8 cellular contexts compared by ENCODE assay signal in the genomic region with DNA sequence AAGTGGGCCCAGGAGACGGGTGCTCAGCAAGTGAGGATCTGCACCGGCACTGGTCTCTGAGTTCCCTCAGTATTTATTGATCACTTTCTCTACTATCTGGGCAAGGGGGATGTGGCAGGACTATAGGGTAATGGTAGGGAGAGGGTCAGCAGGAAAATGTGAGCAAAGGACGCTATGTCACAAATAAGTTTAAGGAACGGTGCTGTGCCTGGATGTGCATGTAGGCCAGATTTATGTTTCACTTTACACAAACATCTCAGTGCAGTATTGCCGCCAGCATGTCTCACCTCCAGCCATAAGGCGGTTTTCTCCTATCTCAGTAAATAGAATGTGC. TPM values are rescaled to one million over a fixed set of nuclear protein-coding genes. Genes with fewer than 3 reads are reported as not detected.
DNase-seq lines count a peak whose midpoint lies in the region; ATAC-seq and TF ChIP-seq lines count a peak whose summit lies in the region.
"Not testable (repeated sequence)": the region's sequence is repeated elsewhere in the genome, so short reads cannot be mapped to it uniquely, and the experiment has no call there.

No MANE protein-coding gene starts in this region.

- H3K27ac Mint-ChIP-seq in T-helper 17 cell (peak overlapping the region; percentile 94), nephron (peak overlapping the region; percentile 99 to 100 (median 99))
- peak overlapping the region; percentile 14 for H3K27ac Mint-ChIP-seq in activated naive CD4-positive, alpha-beta T cell treated with anti-CD3 and anti-CD28 coated beads for 36 hours
- peak overlapping the region; percentile 96 for H3K27ac Mint-ChIP-seq in dendritic cell treated with granulocyte-macrophage colony-stimulating factor and Interleukin-4, amounts not matched to agents 40 ng/mL and 50 ng/mL, for 4 days
- peak overlapping the region; percentile 92 for H3K27ac Mint-ChIP-seq in stimulated activated naive CD8-positive, alpha-beta T cell treated with anti-CD3 and anti-CD28 coated beads, Interleukin-15, Interleukin-2, amounts not matched to agents 100 ng/mL and 50 ng/mL, for 24 hours

- intact Hi-C loops in activated naive CD4-positive, alpha-beta T cell treated with anti-CD3 and anti-CD28 coated beads for 36 hours (cut with micrococcal nuclease): not testable (repeated sequence)
- intact Hi-C loops in dendritic cell treated with granulocyte-macrophage colony-stimulating factor and Interleukin-4, amounts not matched to agents 40 ng/mL and 50 ng/mL, for 4 days (cut with micrococcal nuclease): loop anchor here (2.0 kb wide), 1 partner anchor 15 kb away; a partner anchor contains a TSS

- H3K4me2 ChIP-seq in BLaER1 treated with 17β-estradiol and CSF1 and Interleukin-3, amounts not matched to agents 10 nM and 100 nM: peak overlapping the region; percentile 55 to 90 (median 82)

- peaks cover 0 to 24% (median 0%) of the 10 kb centered on the region in 11 experiments; a peak in 5 of 22 replicates for H3K36me3 ChIP-seq in BLaER1 treated with 17β-estradiol and CSF1 and Interleukin-3, amounts not matched to agents 10 nM and 100 nM
- H3K36me3 ChIP-seq in HUES6 (ENCODE audit: control insufficient read depth, insufficient read depth, low read length); iPS-20b (ENCODE audit: insufficient read depth, low read depth, low read length): not testable (repeated sequence)

- H3K9ac ChIP-seq in BLaER1 treated with 17β-estradiol and CSF1 and Interleukin-3, amounts not matched to agents 10 nM and 100 nM: peak overlapping the region in 9 of 11 experiments; percentile 71 to 81 (median 79); a peak in 10 of 22 replicates
- H3K9ac ChIP-seq in HUES6 (ENCODE audit: low read length): peak overlapping the region; percentile 84
- peak overlapping the region; percentile 94; the same call in 1 of the 2 replicates for H3K9ac ChIP-seq in iPS-20b (ENCODE audit: low read depth, low read length)

- not testable (repeated sequence) for H3K4me1 Mint-ChIP-seq in T-helper 17 cell
- peaks cover 20% of the 10 kb centered on the region for H3K4me1 Mint-ChIP-seq in activated naive CD4-positive, alpha-beta T cell treated with anti-CD3 and anti-CD28 coated beads for 36 hours (ENCODE audit: low read depth)
- H3K4me1 Mint-ChIP-seq in dendritic cell treated with granulocyte-macrophage colony-stimulating factor and Interleukin-4, amounts not matched to agents 40 ng/mL and 50 ng/mL, for 4 days (ENCODE audit: low read depth): peaks cover 32% of the 10 kb centered on the region
- peaks cover 27% of the 10 kb centered on the region for H3K4me1 Mint-ChIP-seq in nephron
- H3K4me1 Mint-ChIP-seq in stimulated activated naive CD8-positive, alpha-beta T cell treated with anti-CD3 and anti-CD28 coated beads, Interleukin-15, Interleukin-2, amounts not matched to agents 100 ng/mL and 50 ng/mL, for 24 hours (ENCODE audit: low read depth): peaks cover 33% of the 10 kb centered on the region

- H3K27me3 ChIP-seq in BLaER1 treated with 17β-estradiol and CSF1 and Interleukin-3, amounts not matched to agents 10 nM and 100 nM; HUES6 (ENCODE audit: control insufficient read depth, insufficient read depth, low read length); iPS-20b (ENCODE audit: insufficient read depth, low read length): not testable (repeated sequence)

- ATAC-seq in T-helper 17 cell: not testable (repeated sequence)

- CTCF ChIA-PET in activated naive CD4-positive, alpha-beta T cell treated with anti-CD3 and anti-CD28 coated beads for 36 hours (lab: Charles Lee): not testable (repeated sequence)

- not testable (repeated sequence) for H3K4me3 Mint-ChIP-seq in T-helper 17 cell; dendritic cell treated with granulocyte-macrophage colony-stimulating factor and Interleukin-4, amounts not matched to agents 40 ng/mL and 50 ng/mL, for 4 days; stimulated activated naive CD8-positive, alpha-beta T cell treated with anti-CD3 and anti-CD28 coated beads, Interleukin-15, Interleukin-2, amounts not matched to agents 100 ng/mL and 50 ng/mL, for 24 hours
- peak overlapping the region; percentile 93 for H3K4me3 Mint-ChIP-seq in activated naive CD4-positive, alpha-beta T cell treated with anti-CD3 and anti-CD28 coated beads for 36 hours
- H3K4me3 Mint-ChIP-seq in nephron: peak overlapping the region; percentile 91 to 95 (median 93)

- H3K4me3 ChIP-seq in BLaER1 treated with 17β-estradiol and CSF1 and Interleukin-3, amounts not matched to agents 10 nM and 100 nM: peak overlapping the region in 1 of 10 experiments; percentile 68; a peak in 3 of 20 replicates
- peak overlapping the region; percentile 27; the same call in 1 of the 2 replicates for H3K4me3 ChIP-seq in HUES6 (ENCODE audit: low read depth, low read length)
- peak overlapping the region; percentile 84; the same call in 1 of the 2 replicates for H3K4me3 ChIP-seq in iPS-20b (ENCODE audit: low read length)

- H3K36me3 Mint-ChIP-seq in T-helper 17 cell (ENCODE audit: low read depth); activated naive CD4-positive, alpha-beta T cell treated with anti-CD3 and anti-CD28 coated beads for 36 hours (ENCODE audit: low read depth); stimulated activated naive CD8-positive, alpha-beta T cell treated with anti-CD3 and anti-CD28 coated beads, Interleukin-15, Interleukin-2, amounts not matched to agents 100 ng/mL and 50 ng/mL, for 24 hours (ENCODE audit: low read depth): not testable (repeated sequence)
- H3K36me3 Mint-ChIP-seq in dendritic cell treated with granulocyte-macrophage colony-stimulating factor and Interleukin-4, amounts not matched to agents 40 ng/mL and 50 ng/mL, for 4 days (ENCODE audit: low read depth): peaks cover 38% of the 10 kb centered on the region
- H3K36me3 Mint-ChIP-seq in nephron (ENCODE audit: low read depth): peaks cover 19% of the 10 kb centered on the region

- H3K9me3 ChIP-seq in BLaER1 treated with 17β-estradiol and CSF1 and Interleukin-3, amounts not matched to agents 10 nM and 100 nM (replicated peaks in 1 of 11): peaks cover 2 to 18% (median 7%) of the 10 kb centered on the region in 11 experiments; a peak in 13 of 22 replicates
- H3K9me3 ChIP-seq in HUES6 (ENCODE audit: control insufficient read depth, insufficient read depth, low read depth, low read length); T-helper 17 cell (ENCODE audit: control insufficient read depth, low read length, poor library complexity, severe bottlenecking); iPS-20b (ENCODE audit: insufficient read depth, low read depth, low read length): not testable (repeated sequence)

- not testable (repeated sequence) for DNase-seq in T-helper 17 cell; activated naive CD4-positive, alpha-beta T cell treated with anti-CD3 and anti-CD28 coated beads for 36 hours

- peak overlapping the region in 6 of 11 experiments; percentile 63 to 80 (median 71); a peak in 3 of 22 replicates for H3K27ac ChIP-seq in BLaER1 treated with 17β-estradiol and CSF1 and Interleukin-3, amounts not matched to agents 10 nM and 100 nM
- H3K27ac ChIP-seq in HUES6 (ENCODE audit: low read depth, low read length): peak overlapping the region; percentile 30; the same call in 1 of the 2 replicates
- H3K27ac ChIP-seq in iPS-20b (ENCODE audit: low read length): not testable (repeated sequence)

- TF ChIP-seq CTCF in nephron (IDR thresholded peaks at IDR 0.05; ENCODE audit: unreplicated experiment in 3 of 3): not testable (repeated sequence)

- H3K4me1 ChIP-seq in BLaER1 treated with 17β-estradiol and CSF1 and Interleukin-3, amounts not matched to agents 10 nM and 100 nM: peaks cover 20 to 38% (median 29%) of the 10 kb centered on the region in 10 experiments
- H3K4me1 ChIP-seq in HUES6 (ENCODE audit: control insufficient read depth, insufficient read depth, low read length): peaks cover 17% of the 10 kb centered on the region
- H3K4me1 ChIP-seq in iPS-20b (ENCODE audit: insufficient read depth, low read length): not testable (repeated sequence)

- H3K9me3 Mint-ChIP-seq in activated naive CD4-positive, alpha-beta T cell treated with anti-CD3 and anti-CD28 coated beads for 36 hours; dendritic cell treated with granulocyte-macrophage colony-stimulating factor and Interleukin-4, amounts not matched to agents 40 ng/mL and 50 ng/mL, for 4 days; nephron; stimulated activated naive CD8-positive, alpha-beta T cell treated with anti-CD3 and anti-CD28 coated beads, Interleukin-15, Interleukin-2, amounts not matched to agents 100 ng/mL and 50 ng/mL, for 24 hours: not testable (repeated sequence)

- not testable (repeated sequence) for H4K20me1 ChIP-seq in BLaER1 treated with 17β-estradiol and CSF1 and Interleukin-3, amounts not matched to agents 10 nM and 100 nM

- H3K27me3 Mint-ChIP-seq in T-helper 17 cell; activated naive CD4-positive, alpha-beta T cell treated with anti-CD3 and anti-CD28 coated beads for 36 hours (ENCODE audit: low read depth); dendritic cell treated with granulocyte-macrophage colony-stimulating factor and Interleukin-4, amounts not matched to agents 40 ng/mL and 50 ng/mL, for 4 days; nephron (ENCODE audit: low read depth); stimulated activated naive CD8-positive, alpha-beta T cell treated with anti-CD3 and anti-CD28 coated beads, Interleukin-15, Interleukin-2, amounts not matched to agents 100 ng/mL and 50 ng/mL, for 24 hours: not testable (repeated sequence)

RNA-seq across cellular contexts. Expression of a gene that starts 15.6 kb away (rescaled TPM):
- total RNA-seq in T-helper 17 cell: 10 to 100 TPM in 1 of 2 donors, 1 to 10 TPM in 1; 3.9 to 12.0 TPM
- 1 to 10 TPM; 2.0 to 3.5 TPM for total RNA-seq in activated naive CD4-positive, alpha-beta T cell treated with anti-CD3 and anti-CD28 coated beads for 36 hours

RNA-seq across cellular contexts. Expression of a gene that starts 34.7 kb away (rescaled TPM):
- 10 to 100 TPM; 33.5 to 34.4 TPM for total RNA-seq in T-helper 17 cell
- 10 to 100 TPM; 17.5 to 19.8 TPM for total RNA-seq in activated naive CD4-positive, alpha-beta T cell treated with anti-CD3 and anti-CD28 coated beads for 36 hours

RNA-seq across cellular contexts. Expression of a gene that starts 43.6 kb away (rescaled TPM):
- 100 to 1,000 TPM; 202 to 207 TPM for total RNA-seq in T-helper 17 cell
- total RNA-seq in activated naive CD4-positive, alpha-beta T cell treated with anti-CD3 and anti-CD28 coated beads for 36 hours: 100 to 1,000 TPM; 287 to 298 TPM

RNA-seq across cellular contexts. Expression of a gene that starts 51.0 kb away (rescaled TPM):
- total RNA-seq in T-helper 17 cell: 10 to 100 TPM; 42.3 to 55.2 TPM
- total RNA-seq in activated naive CD4-positive, alpha-beta T cell treated with anti-CD3 and anti-CD28 coated beads for 36 hours: 10 to 100 TPM; 84.5 to 88.1 TPM

Comparison
In these comparisons a context has a peak if more than half of its experiments do, and no peak if none do; other contexts are left out.
1. H3K27ac Mint-ChIP-seq: peak in every context shown above with its lines; median percentile 99 in nephron; 96 in dendritic cell treated with granulocyte-macrophage colony-stimulating factor and Interleukin-4, amounts not matched to agents 40 ng/mL and 50 ng/mL, for 4 days; 94 in T-helper 17 cell; 92 in stimulated activated naive CD8-positive, alpha-beta T cell treated with anti-CD3 and anti-CD28 coated beads, Interleukin-15, Interleukin-2, amounts not matched to agents 100 ng/mL and 50 ng/mL, for 24 hours; 14 in activated naive CD4-positive, alpha-beta T cell treated with anti-CD3 and anti-CD28 coated beads for 36 hours.